2 cellular contexts compared by ENCODE assay signal in genomic region chr5:65727491-65728156, GRCh38.
TF ChIP-seq lines count a peak whose summit lies in the region.

No MANE protein-coding gene starts in this region.

TF ChIP-seq in GM23338, 12 proteins besides CTCF, POLR2A, EP300 and RAD21:
- TF ChIP-seq EZH2phosphoT487 (IDR thresholded peaks at IDR 0.05; ENCODE audit: unreplicated experiment), result no peak
- no peak for TF ChIP-seq ZNF462 (CRISPR knock-in tag; IDR thresholded peaks at IDR 0.05)
- TF ChIP-seq NANOG (IDR thresholded peaks at IDR 0.05; ENCODE audit: borderline replicate concordance), result no peak
- no peak for TF ChIP-seq POLR2AphosphoS5 (IDR thresholded peaks at IDR 0.05; ENCODE audit: low read depth)
- TF ChIP-seq EZH2 (IDR thresholded peaks at IDR 0.05; ENCODE audit: low read depth, unreplicated experiment), result no peak
- no peak for TF ChIP-seq CREB1 (CRISPR knock-in tag; IDR thresholded peaks at IDR 0.05; ENCODE audit: low read depth)
- TF ChIP-seq ZNF331 (CRISPR knock-in tag; IDR thresholded peaks at IDR 0.05; ENCODE audit: low read depth), result no peak
- TF ChIP-seq REST (IDR thresholded peaks at IDR 0.05; ENCODE audit: unreplicated experiment), result no peak
- TF ChIP-seq JUNB (IDR thresholded peaks at IDR 0.05; ENCODE audit: unreplicated experiment), result no peak
- TF ChIP-seq ETS1 (IDR thresholded peaks at IDR 0.05), result no peak
- TF ChIP-seq ZNF114 (CRISPR knock-in tag; IDR thresholded peaks at IDR 0.05), result no peak
- TF ChIP-seq STAT1 (IDR thresholded peaks at IDR 0.05; ENCODE audit: unreplicated experiment), result no peak
TF ChIP-seq in GM23338: peak in this region for 0.

TF ChIP-seq in GM12878, 131 proteins besides CTCF, POLR2A, EP300 and RAD21:
- TF ChIP-seq RCOR1 (conservative IDR thresholded peaks at IDR 0.05; ENCODE audit: low read depth, low read length) (no peak), EED (IDR thresholded peaks at IDR 0.05; ENCODE audit: low read depth) (peak; percentile 39; the same call in 1 of the 2 replicates), NR2F1 (conservative IDR thresholded peaks at IDR 0.05) (peak; percentile 70), MTA2 (IDR thresholded peaks at IDR 0.05; ENCODE audit: low read depth) (peak; percentile 23; the same call in 1 of the 2 replicates), BACH1 (IDR thresholded peaks at IDR 0.05; ENCODE audit: borderline replicate concordance) (peak; percentile 35; the same call in 1 of the 2 replicates), RUNX3 (IDR thresholded peaks at IDR 0.05; ENCODE audit: low read length) (peak; percentile 24), PKNOX1 (IDR thresholded peaks at IDR 0.05) (peak; percentile 64; the same call in 1 of the 2 replicates), RELA (IDR thresholded peaks at IDR 0.05; ENCODE audit: borderline replicate concordance, partially characterized antibody) (no peak), IKZF2 (IDR thresholded peaks at IDR 0.05) (peak; percentile 53 to 62; a peak in 3 of 4 replicates)
TF ChIP-seq in GM12878: peak in this region for 7.
